15 cellular contexts compared by ENCODE assay signal in genomic region chr5:71960196-71960595, GRCh38.
DNase-seq lines count a peak whose midpoint lies in the region; ATAC-seq, FAIRE-seq and TF ChIP-seq lines count a peak whose summit lies in the region.
"Had no signal": no experiment of that assay in that cellular context is flagged by ENCODE, and none has a peak within 500 bp of the region (broad histone marks: within the 10 kb centered on the region; RNA-seq: fewer than 3 reads in every experiment).

No MANE protein-coding gene starts in this region.

- no peak overlapping the region for H3K27ac Mint-ChIP-seq in activated T-helper 17 cell treated with anti-CD3 and anti-CD28 coated beads, Interleukin-2, amount 50 U/mL, for 72 hours
- H3K27ac Mint-ChIP-seq: CD4-positive, CD25-positive, alpha-beta regulatory T cell had no signal

- peak; percentile 17 for FAIRE-seq in GM12892 (lab: Jason Lieb, UNC)
- no peak for FAIRE-seq in GM12891 (lab: Jason Lieb, UNC)
- FAIRE-seq: GM12878, H54, HepG2 had no signal

- H3K4me3 Mint-ChIP-seq in activated T-helper 17 cell treated with anti-CD3 and anti-CD28 coated beads, Interleukin-2, amount 50 U/mL, for 72 hours: no peak overlapping the region
- H3K4me3 Mint-ChIP-seq: CD4-positive, CD25-positive, alpha-beta regulatory T cell had no signal

- H3K9me3 Mint-ChIP-seq in activated T-helper 17 cell treated with anti-CD3 and anti-CD28 coated beads, Interleukin-2, amount 50 U/mL, for 72 hours: no peaks in the 10 kb centered on the region
- H3K9me3 Mint-ChIP-seq: CD4-positive, CD25-positive, alpha-beta regulatory T cell had no signal

- TF ChIP-seq POLR2A in GM12892 (IDR thresholded peaks at IDR 0.05; ENCODE audit: low read depth, low read length): no peak
- no peak for TF ChIP-seq POLR2A in GM12891 (IDR thresholded peaks at IDR 0.05; ENCODE audit: low read depth, low read length)

- H3K27me3 Mint-ChIP-seq in activated T-helper 17 cell treated with anti-CD3 and anti-CD28 coated beads, Interleukin-2, amount 50 U/mL, for 72 hours: peaks cover 6% of the 10 kb centered on the region

- ATAC-seq in activated T-helper 17 cell treated with anti-CD3 and anti-CD28 coated beads, Interleukin-2, amount 50 U/mL, for 72 hours (replicated peaks): peak; percentile 34
- no peak for ATAC-seq in GM19395 (IDR thresholded peaks at IDR 0.05; ENCODE audit: unreplicated experiment)
- ATAC-seq: GM12878, HepG2 had no signal

- H3K4me1 Mint-ChIP-seq in activated T-helper 17 cell treated with anti-CD3 and anti-CD28 coated beads, Interleukin-2, amount 50 U/mL, for 72 hours: no peaks in the 10 kb centered on the region
- H3K4me1 Mint-ChIP-seq: CD4-positive, CD25-positive, alpha-beta regulatory T cell had no signal

- no peaks in the 10 kb centered on the region for H3K36me3 Mint-ChIP-seq in activated T-helper 17 cell treated with anti-CD3 and anti-CD28 coated beads, Interleukin-2, amount 50 U/mL, for 72 hours (ENCODE audit: low read depth)
- H3K36me3 Mint-ChIP-seq: CD4-positive, CD25-positive, alpha-beta regulatory T cell had no signal

- DNase-seq in GM12892 (ENCODE audit: insufficient read length) (no peak), LHCN-M2 (ENCODE audit: low read depth) (peak; percentile 7), kidney tubule cell (ENCODE audit: low spot score) (peak; percentile 40), GM12891 (ENCODE audit: insufficient read length, low spot score) (no peak), amniotic stem cell (lab: John Stamatoyannopoulos, UW) (no peak), NCI-H1092 treated with DMSO at 0.1 percent for 48 hours (lab: John Stamatoyannopoulos, UW) (no peak)
- DNase-seq: AML-193; Calu3; CD4-positive, CD25-positive, alpha-beta regulatory T cell; DMS 273 treated with DMSO at 0.1 percent for 48 hours had no signal

TF ChIP-seq in GM12891, 5 proteins besides CTCF, POLR2A, EP300 and RAD21:
- no peak for TF ChIP-seq POLR2AphosphoS5 (IDR thresholded peaks at IDR 0.05; ENCODE audit: low read depth, low read length)
- TF ChIP-seq TAF1 (IDR thresholded peaks at IDR 0.05; ENCODE audit: low read depth, low read length): no peak
- TF ChIP-seq POU2F2 (IDR thresholded peaks at IDR 0.05; ENCODE audit: low read depth, low read length): no peak
- TF ChIP-seq SPI1 (IDR thresholded peaks at IDR 0.05; ENCODE audit: low read depth, low read length): no peak
- no peak for TF ChIP-seq PAX5 (IDR thresholded peaks at IDR 0.05; ENCODE audit: insufficient read depth, low read length, severe bottlenecking)

Comparison
In these comparisons a context has a peak if more than half of its experiments do, and no peak if none do; other contexts are left out.
1. DNase-seq: peak in LHCN-M2 (single experiment) and kidney tubule cell (single experiment); none in GM12892 (single experiment), GM12891 (single experiment), amniotic stem cell (single experiment) and NCI-H1092 treated with DMSO at 0.1 percent for 48 hours (single experiment).